Comparison of ENCODE assay signal across 8 cellular contexts in genomic region chr9:127955294-127956015, GRCh38. TPM values are rescaled to one million over a fixed set of nuclear protein-coding genes. Genes with fewer than 3 reads are reported as not detected.
DNase-seq lines count a peak whose midpoint lies in the region; ATAC-seq, FAIRE-seq and TF ChIP-seq lines count a peak whose summit lies in the region.

No MANE protein-coding gene starts in this region.

- peak; percentile 59 for ATAC-seq in HG03442 (IDR thresholded peaks at IDR 0.05; ENCODE audit: unreplicated experiment)

- H3K4me3 ChIP-seq in fibroblast of the aortic adventitia (ENCODE audit: low read depth, low read length) = no peak overlapping the region

- FAIRE-seq in HTR-8/SVneo (lab: Jason Lieb, UNC) = no peak

- peak; percentile 24 for TF ChIP-seq CTCF in fibroblast of the aortic adventitia (IDR thresholded peaks at IDR 0.05; ENCODE audit: insufficient read depth, low read length)

- DNase-seq in ELF-1 (ENCODE audit: low read depth, low spot score) (peak; percentile 81), NCI-H69 (lab: John Stamatoyannopoulos, UW) (peak; percentile 99), activated T-cell treated with anti-CD3 and anti-CD28 coated beads for 4 hours (peak; percentile 84), fibroblast of the aortic adventitia (ENCODE audit: low read depth) (no peak), pons (ENCODE audit: low spot score) (peak; percentile 85), ureter (ENCODE audit: low spot score) (peak; percentile 87), HTR-8/SVneo (ENCODE audit: insufficient read length, low spot score) (no peak)

RNA-seq across cellular contexts. Expression of gene DPM2, which starts 17.8 kb away (rescaled TPM):
- 7.0 and 19.9 TPM in 2 replicates for total RNA-seq in fibroblast of the aortic adventitia (ENCODE audit: low replicate concordance)
- 41.1 TPM for total RNA-seq in ureter

RNA-seq across cellular contexts. Expression of gene PIP5KL1, which starts 24.9 kb away (rescaled TPM):
- 1.6 and 2.6 TPM in 2 replicates for total RNA-seq in fibroblast of the aortic adventitia (ENCODE audit: low replicate concordance)
- 3.3 TPM for total RNA-seq in ureter

RNA-seq across cellular contexts. Expression of gene EEIG1, which starts 25.3 kb away (rescaled TPM):
- total RNA-seq in fibroblast of the aortic adventitia (ENCODE audit: low replicate concordance) (32.4 and 50.3 TPM in 2 replicates), ureter (99.6 TPM)

RNA-seq across cellular contexts. Expression of gene ST6GALNAC4, which starts 38.6 kb away (rescaled TPM):
- total RNA-seq in fibroblast of the aortic adventitia (ENCODE audit: low replicate concordance) = 24.4 and 37.1 TPM in 2 replicates
- 25.8 TPM for total RNA-seq in ureter

RNA-seq across cellular contexts. Expression of gene ST6GALNAC6, which starts 56.1 kb away (rescaled TPM):
- total RNA-seq in fibroblast of the aortic adventitia (ENCODE audit: low replicate concordance) = 26.5 and 85.0 TPM in 2 replicates
- 48.9 TPM for total RNA-seq in ureter

Comparison
In these comparisons a context has a peak if more than half of its experiments do, and no peak if none do; other contexts are left out.
1. DNase-seq: peak in ELF-1 (single experiment), NCI-H69 (single experiment), activated T-cell treated with anti-CD3 and anti-CD28 coated beads for 4 hours (single experiment), pons (single experiment) and ureter (single experiment); none in fibroblast of the aortic adventitia (single experiment) and HTR-8/SVneo (single experiment).